In genomic region chr2:224882291-224883171, GRCh38 we compare ENCODE assay signal across 10 cellular contexts.
DNase-seq lines count a peak whose midpoint lies in the region; ATAC-seq, FAIRE-seq and TF ChIP-seq lines count a peak whose summit lies in the region.
"Had no signal": no experiment of that assay in that cellular context is flagged by ENCODE, and none has a peak within 500 bp of the region (broad histone marks: within the 10 kb centered on the region; RNA-seq: fewer than 3 reads in every experiment).

No MANE protein-coding gene starts in this region.

- H4K20me1 ChIP-seq in PC-3 (ENCODE audit: low read length): no peaks in the 10 kb centered on the region

- no peak overlapping the region for H3K9ac ChIP-seq in PC-3 (ENCODE audit: low read length)

- H3K27ac Mint-ChIP-seq in activated naive CD4-positive, alpha-beta T cell treated with anti-CD3 and anti-CD28 coated beads, Interleukin-2, amount 50 U/mL, for 24 hours: peak overlapping the region; percentile 82

- no peak overlapping the region for H2AFZ ChIP-seq in PC-3 (ENCODE audit: low read length)

- peak overlapping the region; percentile 47 for H3K4me2 ChIP-seq in PC-3 (ENCODE audit: low read length)

- H3K36me3 Mint-ChIP-seq in activated naive CD4-positive, alpha-beta T cell treated with anti-CD3 and anti-CD28 coated beads, Interleukin-2, amount 50 U/mL, for 24 hours: peaks cover 45% of the 10 kb centered on the region

- peak overlapping the region; percentile 72 for H3K27ac ChIP-seq in PC-3 (ENCODE audit: low read length)

- no peak overlapping the region for H3K4me3 ChIP-seq in PC-3 (ENCODE audit: low read length)
- no peak overlapping the region for H3K4me3 ChIP-seq in fibroblast of mammary gland (ENCODE audit: control insufficient read depth, low read depth, low read length)

- H3K4me1 ChIP-seq in PC-3 (ENCODE audit: insufficient read depth, low read length): peaks cover 50% of the 10 kb centered on the region

- H3K36me3 ChIP-seq in PC-3 (ENCODE audit: low read depth, low read length): no peaks in the 10 kb centered on the region

- FAIRE-seq in urothelium cell line (lab: Jason Lieb, UNC): no peak

- H3K79me2 ChIP-seq in PC-3 (ENCODE audit: low read length): no peaks in the 10 kb centered on the region

- no peaks in the 10 kb centered on the region for H3K9me3 ChIP-seq in PC-3 (ENCODE audit: low read length)

- DNase-seq in activated naive CD4-positive, alpha-beta T cell treated with anti-CD3 and anti-CD28 coated beads, Interleukin-2, amount 50 U/mL, for 16 hours: no peak
- DNase-seq in PC-3 (peak; percentile 87), fibroblast of mammary gland (ENCODE audit: low read depth) (peak; percentile 97), urothelium cell line (ENCODE audit: low spot score) (peak; percentile 6), epidermal melanocyte (ENCODE audit: insufficient read length, low spot score) (no peak), NCI-H1694 treated with DMSO at 0.1 percent for 48 hours (lab: John Stamatoyannopoulos, UW) (no peak)
- no peak for DNase-seq in stimulated activated CD4-positive, alpha-beta T cell treated with anti-CD3 and anti-CD28 coated beads, Interleukin-2, amount 100 ng/mL, for 48 hours
- DNase-seq: DND-41, NCI-H345 had no signal

- BruUV-seq in PC-3 (replicated peaks; lab: Mats Ljungman, UMichigan): no TSS peak

- intact Hi-C loops in PC-3 (cut with micrococcal nuclease): loop anchor here (2.0 to 5.0 kb wide), 2 partner anchors 46 to 65 kb away; no protein-coding TSS in a partner anchor

- H3K4me3 Mint-ChIP-seq in activated naive CD4-positive, alpha-beta T cell treated with anti-CD3 and anti-CD28 coated beads, Interleukin-2, amount 50 U/mL, for 24 hours: no peak overlapping the region

- H3K9me3 Mint-ChIP-seq in activated naive CD4-positive, alpha-beta T cell treated with anti-CD3 and anti-CD28 coated beads, Interleukin-2, amount 50 U/mL, for 24 hours: no peaks in the 10 kb centered on the region

- H3K9me2 ChIP-seq in PC-3 (replicated peaks; ENCODE audit: low read length): no peaks in the 10 kb centered on the region

- peak; percentile 84 for ATAC-seq in PC-3

- H3K4me1 Mint-ChIP-seq in activated naive CD4-positive, alpha-beta T cell treated with anti-CD3 and anti-CD28 coated beads, Interleukin-2, amount 50 U/mL, for 24 hours: peaks cover 57% of the 10 kb centered on the region

- TF ChIP-seq CTCF in PC-3 (conservative IDR thresholded peaks at IDR 0.05; ENCODE audit: low read depth, low read length): no peak
- TF ChIP-seq CTCF in fibroblast of mammary gland (conservative IDR thresholded peaks at IDR 0.05; ENCODE audit: control insufficient read depth, insufficient read depth, low read depth, low read length): no peak

- H3K27me3 Mint-ChIP-seq in activated naive CD4-positive, alpha-beta T cell treated with anti-CD3 and anti-CD28 coated beads, Interleukin-2, amount 50 U/mL, for 24 hours: no peaks in the 10 kb centered on the region

- H3F3A ChIP-seq in PC-3 (ENCODE audit: low read length, unreplicated experiment): no peaks in the 10 kb centered on the region

- POLR2A ChIA-PET in PC-3 (lab: Charles Lee; ENCODE audit: unreplicated experiment): interaction anchor here (0.5 to 0.7 kb wide), 2 partner anchors 38 to 1123 kb away, joined by 4 to 12 read pairs; no protein-coding TSS in a partner anchor

- H3K27me3 ChIP-seq in PC-3 (ENCODE audit: low read length): no peaks in the 10 kb centered on the region

- CTCF ChIA-PET in PC-3 (lab: Charles Lee): interaction anchor here (0.6 kb wide), 1 partner anchor 575 kb away, joined by 3 read pairs; no protein-coding TSS in a partner anchor

Comparison
In these comparisons a context has a peak if more than half of its experiments do, and no peak if none do; other contexts are left out.
1. DNase-seq: peak in PC-3 (single experiment), fibroblast of mammary gland (single experiment) and urothelium cell line (single experiment); none in activated naive CD4-positive, alpha-beta T cell treated with anti-CD3 and anti-CD28 coated beads, Interleukin-2, amount 50 U/mL, for 16 hours (single experiment), epidermal melanocyte (single experiment), NCI-H1694 treated with DMSO at 0.1 percent for 48 hours (single experiment) and stimulated activated CD4-positive, alpha-beta T cell treated with anti-CD3 and anti-CD28 coated beads, Interleukin-2, amount 100 ng/mL, for 48 hours (0 of 2).